10 cellular contexts compared by ENCODE assay signal in the genomic region with DNA sequence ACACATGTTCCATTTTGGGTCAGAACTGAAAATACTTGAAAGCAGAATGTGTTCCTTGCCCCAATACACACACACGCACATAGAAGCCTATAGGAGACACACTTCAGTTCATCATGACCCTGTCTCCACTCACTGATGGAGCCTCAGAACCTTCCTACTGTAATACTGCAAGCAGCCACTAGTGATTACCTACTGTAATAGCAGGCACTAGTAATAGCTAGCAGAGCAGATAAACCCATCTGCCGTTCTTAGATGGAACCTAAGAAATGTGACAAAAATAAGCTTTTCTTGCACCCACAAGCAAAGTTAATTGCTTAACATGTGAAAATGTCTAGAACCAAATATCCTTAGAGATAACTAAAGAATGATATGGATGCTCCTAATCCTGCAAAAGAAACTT. TPM values are rescaled to one million over a fixed set of nuclear protein-coding genes. Genes with fewer than 3 reads are reported as not detected.
DNase-seq lines count a peak whose midpoint lies in the region; ATAC-seq, FAIRE-seq and TF ChIP-seq lines count a peak whose summit lies in the region.
"Had no signal": no experiment of that assay in that cellular context is flagged by ENCODE, and none has a peak within 500 bp of the region (broad histone marks: within the 10 kb centered on the region; RNA-seq: fewer than 3 reads in every experiment).

No MANE protein-coding gene starts in this region.

- no peak for TF ChIP-seq RAD21 in SK-N-SH (IDR thresholded peaks at IDR 0.05; ENCODE audit: low read length)

- 3% methylated on average over 2 of the region's 2 CpGs for WGBS in SK-N-SH (ENCODE audit: low lambda C conversion rate)
- WGBS in small intestine, 3 donors, result 62 to 85% (median 68%) methylated on average over 2 of the region's 2 CpGs

- no peak for FAIRE-seq in small intestine (lab: Jason Lieb, UNC)

- no peaks in the 10 kb centered on the region for H3K36me3 ChIP-seq in SK-N-SH (replicated peaks in 1 of 2; ENCODE audit: control insufficient read depth in 1 of 2, insufficient read depth in 2 of 2, low read length in 1 of 2)
- no peaks in the 10 kb centered on the region for H3K36me3 ChIP-seq in small intestine (ENCODE audit: control insufficient read depth in 2 of 2, insufficient read depth in 2 of 2, low read length in 2 of 2)

- ATAC-seq in GM19351 (IDR thresholded peaks at IDR 0.05; ENCODE audit: unreplicated experiment) (peak; percentile 92), HG02973 (IDR thresholded peaks at IDR 0.05; ENCODE audit: unreplicated experiment) (peak; percentile 89)
- ATAC-seq: activated CD8-positive, alpha-beta memory T cell treated with anti-CD3 and anti-CD28 coated beads, Interleukin-2, amount 10 ng/mL, durations not matched to agents 7 days and 5 days had no signal

- H3K9ac ChIP-seq in SK-N-SH, result no peak overlapping the region

- H3K9me3 ChIP-seq in SK-N-SH (no peaks in the 10 kb centered on the region), small intestine (ENCODE audit: control insufficient read depth, low read depth) (no peaks in the 10 kb centered on the region)

- CTCF ChIA-PET in SK-N-SH (lab: Yijun Ruan, JAX), result interaction anchor here (0.7 kb wide), 1 partner anchor 20 kb away, joined by 3 read pairs; no protein-coding TSS in a partner anchor

- no peaks in the 10 kb centered on the region for H3K9me2 ChIP-seq in SK-N-SH

- peak; percentile 29 for TF ChIP-seq CTCF in SK-N-SH (IDR thresholded peaks at IDR 0.05)

- TF ChIP-seq EP300 in SK-N-SH (IDR thresholded peaks at IDR 0.05; ENCODE audit: borderline replicate concordance in 1 of 2, low read depth in 1 of 2, low read length in 1 of 2), result no peak

- POLR2A ChIA-PET in SK-N-SH (lab: Yijun Ruan, JAX), result no interaction called here

- H4K20me1 ChIP-seq in SK-N-SH (ENCODE audit: insufficient read depth), result no peaks in the 10 kb centered on the region

- H2AFZ ChIP-seq in SK-N-SH (ENCODE audit: low read depth), result no peak overlapping the region

- no peaks in the 10 kb centered on the region for H3K4me1 ChIP-seq in SK-N-SH (ENCODE audit: control insufficient read depth in 1 of 2, insufficient read depth in 2 of 2, low read depth in 1 of 2, low read length in 1 of 2)
- no peaks in the 10 kb centered on the region for H3K4me1 ChIP-seq in small intestine (ENCODE audit: control insufficient read depth in 2 of 2, insufficient read depth in 1 of 2, low read depth in 1 of 2, low read length in 1 of 2)

- DNase-seq in ACHN (peak; percentile 9), SK-N-SH (peak; percentile 2), NCI-H187 treated with DMSO at 0.1 percent for 48 hours (lab: John Stamatoyannopoulos, UW) (no peak), NCI-H2171 treated with DMSO at 0.1 percent for 48 hours (lab: John Stamatoyannopoulos, UW) (no peak), small intestine (no peak)
- no peak for DNase-seq in activated CD4-positive, alpha-beta T cell treated with anti-CD3 and anti-CD28 coated beads for 48 hours
- DNase-seq: activated CD8-positive, alpha-beta memory T cell treated with anti-CD3 and anti-CD28 coated beads, Interleukin-2, amount 10 ng/mL, durations not matched to agents 7 days and 5 days; MV-4-11 had no signal

- H3K4me3 ChIP-seq in SK-N-SH (ENCODE audit: low read depth in 2 of 2, low read length in 1 of 2) (no peak overlapping the region), small intestine (ENCODE audit: low read depth in 1 of 2, low read length in 2 of 2) (no peak overlapping the region)

- no peak overlapping the region for H3K4me2 ChIP-seq in SK-N-SH

- no peak overlapping the region for H3K27ac ChIP-seq in SK-N-SH (ENCODE audit: low read depth in 2 of 2, low read length in 1 of 2)
- H3K27ac ChIP-seq in small intestine (ENCODE audit: low read depth in 1 of 2, low read length in 1 of 2), result no peak overlapping the region

- H3K27me3 ChIP-seq in SK-N-SH (ENCODE audit: insufficient read depth) (no peaks in the 10 kb centered on the region; the same call in 1 of the 2 replicates), small intestine (ENCODE audit: control insufficient read depth in 2 of 2, insufficient read depth in 2 of 2, low read length in 2 of 2) (no peaks in the 10 kb centered on the region)

- in situ Hi-C loops in ACHN (cut with HindIII; ENCODE audit: low pct_ligation_motif_present, low pct_unique_long_range_greater_than_20kb, low sequenced_read_pairs), result no loop called here

- H3K79me2 ChIP-seq in SK-N-SH (ENCODE audit: insufficient read depth), result no peaks in the 10 kb centered on the region

- no peaks in the 10 kb centered on the region for H3F3A ChIP-seq in SK-N-SH (replicated peaks; ENCODE audit: insufficient read depth)

TF ChIP-seq in SK-N-SH, 30 proteins besides CTCF, POLR2A, EP300 and RAD21 (continues in another document):
- TF ChIP-seq, protein P1, sequence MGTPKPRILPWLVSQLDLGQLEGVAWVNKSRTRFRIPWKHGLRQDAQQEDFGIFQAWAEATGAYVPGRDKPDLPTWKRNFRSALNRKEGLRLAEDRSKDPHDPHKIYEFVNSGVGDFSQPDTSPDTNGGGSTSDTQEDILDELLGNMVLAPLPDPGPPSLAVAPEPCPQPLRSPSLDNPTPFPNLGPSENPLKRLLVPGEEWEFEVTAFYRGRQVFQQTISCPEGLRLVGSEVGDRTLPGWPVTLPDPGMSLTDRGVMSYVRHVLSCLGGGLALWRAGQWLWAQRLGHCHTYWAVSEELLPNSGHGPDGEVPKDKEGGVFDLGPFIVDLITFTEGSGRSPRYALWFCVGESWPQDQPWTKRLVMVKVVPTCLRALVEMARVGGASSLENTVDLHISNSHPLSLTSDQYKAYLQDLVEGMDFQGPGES (IDR thresholded peaks at IDR 0.05; ENCODE audit: low read depth, low read length), result no peak
- TF ChIP-seq RCOR1 (IDR thresholded peaks at IDR 0.05; ENCODE audit: low read length) (no peak), MEF2A (IDR thresholded peaks at IDR 0.05; ENCODE audit: borderline replicate concordance, low read depth) (no peak), TCF12 (IDR thresholded peaks at IDR 0.05) (no peak), GATA2 (CRISPR knock-in tag; IDR thresholded peaks at IDR 0.05) (no peak), TEAD4 (IDR thresholded peaks at IDR 0.05; ENCODE audit: borderline replicate concordance, insufficient read depth) (no peak), FOXM1 (IDR thresholded peaks at IDR 0.05; ENCODE audit: low read depth) (no peak), GABPA (IDR thresholded peaks at IDR 0.05; ENCODE audit: low read depth) (no peak), YY1 (IDR thresholded peaks at IDR 0.05; ENCODE audit: low read depth) (no peak), NFIC (IDR thresholded peaks at IDR 0.05; ENCODE audit: borderline replicate concordance) (no peak), JUND (IDR thresholded peaks at IDR 0.05) (no peak)
- TF ChIP-seq, protein P2, sequence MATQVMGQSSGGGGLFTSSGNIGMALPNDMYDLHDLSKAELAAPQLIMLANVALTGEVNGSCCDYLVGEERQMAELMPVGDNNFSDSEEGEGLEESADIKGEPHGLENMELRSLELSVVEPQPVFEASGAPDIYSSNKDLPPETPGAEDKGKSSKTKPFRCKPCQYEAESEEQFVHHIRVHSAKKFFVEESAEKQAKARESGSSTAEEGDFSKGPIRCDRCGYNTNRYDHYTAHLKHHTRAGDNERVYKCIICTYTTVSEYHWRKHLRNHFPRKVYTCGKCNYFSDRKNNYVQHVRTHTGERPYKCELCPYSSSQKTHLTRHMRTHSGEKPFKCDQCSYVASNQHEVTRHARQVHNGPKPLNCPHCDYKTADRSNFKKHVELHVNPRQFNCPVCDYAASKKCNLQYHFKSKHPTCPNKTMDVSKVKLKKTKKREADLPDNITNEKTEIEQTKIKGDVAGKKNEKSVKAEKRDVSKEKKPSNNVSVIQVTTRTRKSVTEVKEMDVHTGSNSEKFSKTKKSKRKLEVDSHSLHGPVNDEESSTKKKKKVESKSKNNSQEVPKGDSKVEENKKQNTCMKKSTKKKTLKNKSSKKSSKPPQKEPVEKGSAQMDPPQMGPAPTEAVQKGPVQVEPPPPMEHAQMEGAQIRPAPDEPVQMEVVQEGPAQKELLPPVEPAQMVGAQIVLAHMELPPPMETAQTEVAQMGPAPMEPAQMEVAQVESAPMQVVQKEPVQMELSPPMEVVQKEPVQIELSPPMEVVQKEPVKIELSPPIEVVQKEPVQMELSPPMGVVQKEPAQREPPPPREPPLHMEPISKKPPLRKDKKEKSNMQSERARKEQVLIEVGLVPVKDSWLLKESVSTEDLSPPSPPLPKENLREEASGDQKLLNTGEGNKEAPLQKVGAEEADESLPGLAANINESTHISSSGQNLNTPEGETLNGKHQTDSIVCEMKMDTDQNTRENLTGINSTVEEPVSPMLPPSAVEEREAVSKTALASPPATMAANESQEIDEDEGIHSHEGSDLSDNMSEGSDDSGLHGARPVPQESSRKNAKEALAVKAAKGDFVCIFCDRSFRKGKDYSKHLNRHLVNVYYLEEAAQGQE (IDR thresholded peaks at IDR 0.05; ENCODE audit: low read depth, low read length), result no peak
- TF ChIP-seq, protein P3, sequence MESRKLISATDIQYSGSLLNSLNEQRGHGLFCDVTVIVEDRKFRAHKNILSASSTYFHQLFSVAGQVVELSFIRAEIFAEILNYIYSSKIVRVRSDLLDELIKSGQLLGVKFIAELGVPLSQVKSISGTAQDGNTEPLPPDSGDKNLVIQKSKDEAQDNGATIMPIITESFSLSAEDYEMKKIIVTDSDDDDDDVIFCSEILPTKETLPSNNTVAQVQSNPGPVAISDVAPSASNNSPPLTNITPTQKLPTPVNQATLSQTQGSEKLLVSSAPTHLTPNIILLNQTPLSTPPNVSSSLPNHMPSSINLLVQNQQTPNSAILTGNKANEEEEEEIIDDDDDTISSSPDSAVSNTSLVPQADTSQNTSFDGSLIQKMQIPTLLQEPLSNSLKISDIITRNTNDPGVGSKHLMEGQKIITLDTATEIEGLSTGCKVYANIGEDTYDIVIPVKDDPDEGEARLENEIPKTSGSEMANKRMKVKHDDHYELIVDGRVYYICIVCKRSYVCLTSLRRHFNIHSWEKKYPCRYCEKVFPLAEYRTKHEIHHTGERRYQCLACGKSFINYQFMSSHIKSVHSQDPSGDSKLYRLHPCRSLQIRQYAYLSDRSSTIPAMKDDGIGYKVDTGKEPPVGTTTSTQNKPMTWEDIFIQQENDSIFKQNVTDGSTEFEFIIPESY (IDR thresholded peaks at IDR 0.05; ENCODE audit: borderline replicate concordance, low read depth), result no peak

RNA-seq across cellular contexts. Expression of a gene that starts 13.6 kb away (rescaled TPM):
- polyA plus RNA-seq in SK-N-SH (2012; rRNA removed), result not detected in 2 replicates
- not detected in 2 replicates for polyA plus RNA-seq in SK-N-SH (2012; cell fraction: cytosol; rRNA removed)
- not detected in 2 replicates for polyA plus RNA-seq in SK-N-SH (2012; cell fraction: nucleus; rRNA removed)
- polyA plus RNA-seq in small intestine, result not detected

RNA-seq across cellular contexts. Expression of a gene that starts 60.0 kb away (rescaled TPM):
- polyA plus RNA-seq in SK-N-SH (2012; rRNA removed) (not detected in 2 replicates), small intestine (not detected)
- not detected in 2 replicates for polyA plus RNA-seq in SK-N-SH (2012; cell fraction: cytosol; rRNA removed)
- polyA plus RNA-seq in SK-N-SH (2012; cell fraction: nucleus; rRNA removed), result not detected in 2 replicates

Comparison
In these comparisons a context has a peak if more than half of its experiments do, and no peak if none do; other contexts are left out.
1. DNase-seq: peak in ACHN (single experiment) and SK-N-SH (single experiment); none in NCI-H187 treated with DMSO at 0.1 percent for 48 hours (single experiment), NCI-H2171 treated with DMSO at 0.1 percent for 48 hours (single experiment), small intestine (single experiment) and activated CD4-positive, alpha-beta T cell treated with anti-CD3 and anti-CD28 coated beads for 48 hours (single experiment).